9 cellular contexts compared by ENCODE assay signal in genomic region chr10:58856508-58857240, GRCh38.
A peak's percentile ranks its signal among the peaks of the same experiment; 100 is the strongest.
DNase-seq lines count a peak whose midpoint lies in the region; ATAC-seq, FAIRE-seq and TF ChIP-seq lines count a peak whose summit lies in the region.
"Had no signal": no experiment of that assay in that cellular context is flagged by ENCODE, and none has a peak within 500 bp of the region (broad histone marks: within the 10 kb centered on the region; RNA-seq: fewer than 3 reads in every experiment).

No MANE protein-coding gene starts in this region.

- no peak for FAIRE-seq in GM19239 (lab: Jason Lieb, UNC)

- H3K79me2 ChIP-seq in hepatocyte = no peaks in the 10 kb centered on the region

- H4K20me1 ChIP-seq in hepatocyte (ENCODE audit: insufficient read depth, poor library complexity, severe bottlenecking) = no peaks in the 10 kb centered on the region

- H3K27me3 Mint-ChIP-seq in activated T-helper 1 cell treated with anti-CD3 and anti-CD28 coated beads, Interleukin-12 subunit alpha, Interleukin-12 subunit beta, Interleukin-2, Interleukin-4 antibody, amounts not matched to agents 30 ng/mL and 10 ng/mL and 1 ng/mL, durations not matched to agents 14 hours and 24 hours and 36 hours (ENCODE audit: insufficient read depth) = no peaks in the 10 kb centered on the region

- H3K36me3 Mint-ChIP-seq in activated T-helper 1 cell treated with anti-CD3 and anti-CD28 coated beads, Interleukin-12 subunit alpha, Interleukin-12 subunit beta, Interleukin-2, Interleukin-4 antibody, amounts not matched to agents 30 ng/mL and 10 ng/mL and 1 ng/mL, durations not matched to agents 14 hours and 24 hours and 36 hours (ENCODE audit: low read depth) = no peaks in the 10 kb centered on the region

- H3K4me1 ChIP-seq in ascending aorta (peaks cover 4 to 16% of the 10 kb centered on the region in 2 donors), hepatocyte (ENCODE audit: insufficient read depth) (peaks cover 9% of the 10 kb centered on the region), skeletal muscle tissue (ENCODE audit: control insufficient read depth in 3 of 3, insufficient read depth in 3 of 3, low read length in 3 of 3) (peaks cover 9 to 27% (median 20%) of the 10 kb centered on the region in 3 donors)

- H3K9ac ChIP-seq in skeletal muscle tissue (ENCODE audit: low read depth in 1 of 3, low read length in 3 of 3) = peak overlapping the region in 1 of 3 donors; percentile 10

- peaks cover 4% of the 10 kb centered on the region for H3K9me3 Mint-ChIP-seq in activated T-helper 1 cell treated with anti-CD3 and anti-CD28 coated beads, Interleukin-12 subunit alpha, Interleukin-12 subunit beta, Interleukin-2, Interleukin-4 antibody, amounts not matched to agents 30 ng/mL and 10 ng/mL and 1 ng/mL, durations not matched to agents 14 hours and 24 hours and 36 hours

- no peak overlapping the region for H3K4me2 ChIP-seq in hepatocyte

- H3K4me3 Mint-ChIP-seq in activated T-helper 1 cell treated with anti-CD3 and anti-CD28 coated beads, Interleukin-12 subunit alpha, Interleukin-12 subunit beta, Interleukin-2, Interleukin-4 antibody, amounts not matched to agents 30 ng/mL and 10 ng/mL and 1 ng/mL, durations not matched to agents 14 hours and 24 hours and 36 hours = no peak overlapping the region

- no peaks in the 10 kb centered on the region for H3K4me1 Mint-ChIP-seq in activated T-helper 1 cell treated with anti-CD3 and anti-CD28 coated beads, Interleukin-12 subunit alpha, Interleukin-12 subunit beta, Interleukin-2, Interleukin-4 antibody, amounts not matched to agents 30 ng/mL and 10 ng/mL and 1 ng/mL, durations not matched to agents 14 hours and 24 hours and 36 hours (ENCODE audit: low read depth)

- H3K9me2 ChIP-seq in hepatocyte (replicated peaks; ENCODE audit: insufficient read depth) = no peaks in the 10 kb centered on the region

- H3K27ac ChIP-seq in ascending aorta (peak overlapping the region; percentile 58 to 80), hepatocyte (no peak overlapping the region), skeletal muscle tissue (ENCODE audit: low read depth, low read length) (peak overlapping the region; percentile 49)

- 87% methylated on average over 9 of the region's 9 CpGs for WGBS in hepatocyte (ENCODE audit: low lambda C conversion rate, missing lambda C conversion rate)

- no peaks in the 10 kb centered on the region for H3K9me3 ChIP-seq in ascending aorta
- no peaks in the 10 kb centered on the region for H3K9me3 ChIP-seq in hepatocyte (ENCODE audit: low read depth)
- peaks cover 0 to 2% (median 0%) of the 10 kb centered on the region in 3 donors for H3K9me3 ChIP-seq in skeletal muscle tissue (ENCODE audit: control insufficient read depth in 3 of 3, low read length in 3 of 3)

- no peak overlapping the region for H3K27ac Mint-ChIP-seq in activated T-helper 1 cell treated with anti-CD3 and anti-CD28 coated beads, Interleukin-12 subunit alpha, Interleukin-12 subunit beta, Interleukin-2, Interleukin-4 antibody, amounts not matched to agents 30 ng/mL and 10 ng/mL and 1 ng/mL, durations not matched to agents 14 hours and 24 hours and 36 hours

- no peak for ATAC-seq in HG03139 (IDR thresholded peaks at IDR 0.05; ENCODE audit: unreplicated experiment)

- TF ChIP-seq CTCF in ascending aorta (IDR thresholded peaks at IDR 0.05) (no peak), hepatocyte (IDR thresholded peaks at IDR 0.05; ENCODE audit: poor library complexity) (no peak)

- no peaks in the 10 kb centered on the region for H3K27me3 ChIP-seq in H7 (ENCODE audit: control insufficient read depth, insufficient read depth, low read length)
- no peaks in the 10 kb centered on the region for H3K27me3 ChIP-seq in ascending aorta
- H3K27me3 ChIP-seq in hepatocyte = no peaks in the 10 kb centered on the region
- H3K27me3 ChIP-seq in skeletal muscle tissue (ENCODE audit: control insufficient read depth in 3 of 3, insufficient read depth in 3 of 3, low read length in 3 of 3) = no peaks in the 10 kb centered on the region

- DNase-seq in H7 (peak; percentile 7), ascending aorta (ENCODE audit: low spot score in 2 of 2) (peak; percentile 16 to 87), hepatocyte (ENCODE audit: low spot score) (peak; percentile 58), GM19239 (ENCODE audit: insufficient read length, low spot score) (no peak), NCI-H82 treated with DMSO at 0.1 percent for 48 hours (lab: John Stamatoyannopoulos, UW; ENCODE audit: unreplicated experiment) (no peak)
- DNase-seq in activated T-helper 1 cell treated with anti-CD3 and anti-CD28 coated beads, Interleukin-12 subunit alpha, Interleukin-12 subunit beta, Interleukin-2, Interleukin-4 antibody, amounts not matched to agents 30 ng/mL and 10 ng/mL and 1 ng/mL, durations not matched to agents 14 hours and 24 hours and 36 hours (ENCODE audit: low spot score) = no peak
- DNase-seq: NCI-H510A treated with DMSO at 0.1 percent for 48 hours had no signal

- intact Hi-C loops in ascending aorta (cut with DNase I) = loop anchor here (5.0 kb wide), 1 partner anchor 64 kb away; no protein-coding TSS in a partner anchor
- intact Hi-C loops in activated T-helper 1 cell treated with anti-CD3 and anti-CD28 coated beads, Interleukin-12 subunit alpha, Interleukin-12 subunit beta, Interleukin-2, Interleukin-4 antibody, amounts not matched to agents 30 ng/mL and 10 ng/mL and 1 ng/mL, durations not matched to agents 14 hours and 24 hours and 36 hours (cut with micrococcal nuclease) = no loop called here

- no peak overlapping the region for H2AFZ ChIP-seq in hepatocyte

- H3K4me3 ChIP-seq in H7 (ENCODE audit: insufficient read depth, low read depth, low read length) = no peak overlapping the region
- no peak overlapping the region for H3K4me3 ChIP-seq in ascending aorta
- H3K4me3 ChIP-seq in hepatocyte = no peak overlapping the region
- peak overlapping the region in 2 of 3 donors; percentile 13 to 52 for H3K4me3 ChIP-seq in skeletal muscle tissue (ENCODE audit: low read length in 3 of 3)

- no peaks in the 10 kb centered on the region for H3K36me3 ChIP-seq in H7 (replicated peaks; ENCODE audit: control insufficient read depth, insufficient read depth, low read length)
- H3K36me3 ChIP-seq in ascending aorta = no peaks in the 10 kb centered on the region
- no peaks in the 10 kb centered on the region for H3K36me3 ChIP-seq in hepatocyte (replicated peaks; ENCODE audit: insufficient read depth, low read depth)
- no peaks in the 10 kb centered on the region for H3K36me3 ChIP-seq in skeletal muscle tissue (ENCODE audit: control insufficient read depth in 3 of 3, insufficient read depth in 3 of 3, low read length in 3 of 3)

Comparison
In these comparisons a context has a peak if more than half of its experiments do, and no peak if none do; other contexts are left out.
1. DNase-seq: peak in H7 (single experiment), ascending aorta (2 of 2) and hepatocyte (single experiment); none in activated T-helper 1 cell treated with anti-CD3 and anti-CD28 coated beads, Interleukin-12 subunit alpha, Interleukin-12 subunit beta, Interleukin-2, Interleukin-4 antibody, amounts not matched to agents 30 ng/mL and 10 ng/mL and 1 ng/mL, durations not matched to agents 14 hours and 24 hours and 36 hours (single experiment), GM19239 (single experiment) and NCI-H82 treated with DMSO at 0.1 percent for 48 hours (single experiment).
2. H3K4me3 ChIP-seq: peak in skeletal muscle tissue (2 of 3); none in H7 (single experiment), ascending aorta (0 of 2) and hepatocyte (single experiment).